ENCODE assay signal across 28 cellular contexts in the genomic region with DNA sequence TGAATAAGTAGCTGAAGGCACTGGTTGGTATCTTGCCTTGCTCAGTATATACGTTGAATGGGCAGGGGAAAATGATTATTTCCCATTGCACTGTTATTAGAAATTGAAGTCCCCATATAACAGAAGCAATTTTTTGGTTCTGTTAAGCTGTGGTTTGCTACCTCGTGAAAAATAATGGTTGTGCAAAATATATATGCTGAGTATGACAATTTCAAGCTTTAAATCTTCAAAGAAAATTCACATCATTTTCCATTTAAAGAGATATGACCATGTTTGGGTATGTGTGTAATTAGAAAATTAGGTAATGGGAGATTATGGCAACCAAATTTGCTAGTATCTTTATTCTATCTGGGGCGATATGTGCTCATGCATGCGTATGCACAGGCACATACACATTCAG.
"Had no signal": no experiment of that assay in that cellular context is flagged by ENCODE, and none has a peak within 500 bp of the region (broad histone marks: within the 10 kb centered on the region; RNA-seq: fewer than 3 reads in every experiment).

No MANE protein-coding gene starts in this region.

- H2AFZ ChIP-seq: hepatocyte had no signal

- H3K27me3 ChIP-seq: colonic mucosa, dorsolateral prefrontal cortex, esophagus muscularis mucosa, esophagus squamous epithelium, foreskin keratinocyte, gastrocnemius medialis, gastroesophageal sphincter, heart left ventricle, heart right ventricle, hepatocyte had no signal

- ATAC-seq: effector memory CD8-positive, alpha-beta T cell; esophagus mucosa; foreskin keratinocyte; gastrocnemius medialis; gastroesophageal sphincter; heart left ventricle; heart right ventricle had no signal

- H3K36me3 ChIP-seq: colonic mucosa, esophagus muscularis mucosa, esophagus squamous epithelium, gastrocnemius medialis, gastroesophageal sphincter, heart left ventricle, heart right ventricle had no signal

- H3K27ac ChIP-seq: colonic mucosa, coronary artery, dorsolateral prefrontal cortex, epithelial cell of prostate, esophagus muscularis mucosa, esophagus squamous epithelium, foreskin keratinocyte, gastrocnemius medialis, gastroesophageal sphincter, heart left ventricle, heart right ventricle, hepatocyte had no signal

- H3K4me1 ChIP-seq: colonic mucosa, esophagus squamous epithelium, foreskin keratinocyte, gastroesophageal sphincter had no signal

- H3K4me3 ChIP-seq: colonic mucosa, coronary artery, dorsolateral prefrontal cortex, esophagus muscularis mucosa, esophagus squamous epithelium, gastrocnemius medialis, gastroesophageal sphincter, heart left ventricle, heart right ventricle, hepatocyte had no signal

- FAIRE-seq: endometrium, endothelial cell of umbilical vein, frontal cortex had no signal

- DNase-seq: colonic mucosa; cortex of kidney; dermis blood vessel endothelial cell; dorsolateral prefrontal cortex; effector CD4-positive, alpha-beta T cell; effector CD8-positive, alpha-beta T cell; effector memory CD4-positive, alpha-beta T cell; effector memory CD8-positive, alpha-beta T cell; endodermal cell; erythroblast; esophagus squamous epithelium; foreskin fibroblast; foreskin keratinocyte; foreskin melanocyte; gastrocnemius medialis; glutamatergic neuron; head of caudate nucleus; heart left ventricle; heart right ventricle had no signal

- H3K9me3 ChIP-seq: colonic mucosa, esophagus muscularis mucosa, esophagus squamous epithelium, gastrocnemius medialis, gastroesophageal sphincter had no signal

- H3K79me2 ChIP-seq: hepatocyte had no signal

- H3K4me2 ChIP-seq: hepatocyte had no signal
